11 cellular contexts compared by ENCODE assay signal in the genomic region with DNA sequence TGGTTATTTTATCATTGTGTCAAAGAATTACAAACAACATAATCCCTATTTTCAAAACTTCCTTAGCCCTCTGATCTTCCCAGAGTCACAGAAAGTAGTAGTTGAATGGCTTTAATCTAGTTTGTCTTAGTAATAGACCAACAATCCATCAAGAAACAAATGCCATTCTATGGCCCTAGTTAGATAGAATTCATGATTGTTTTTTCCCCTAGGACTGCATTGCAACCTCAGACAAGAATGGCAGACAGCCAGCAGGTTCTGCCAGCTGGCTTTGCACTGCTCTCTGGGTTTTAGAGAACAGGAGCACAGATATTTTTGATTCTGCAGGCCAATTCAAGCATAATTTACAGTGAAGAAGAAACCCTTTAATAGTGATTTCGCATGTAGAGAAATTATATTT. TPM values are rescaled to one million over a fixed set of nuclear protein-coding genes. Genes with fewer than 3 reads are reported as not detected.
DNase-seq lines count a peak whose midpoint lies in the region; ATAC-seq and TF ChIP-seq lines count a peak whose summit lies in the region.
"Had no signal": no experiment of that assay in that cellular context is flagged by ENCODE, and none has a peak within 500 bp of the region (broad histone marks: within the 10 kb centered on the region; RNA-seq: fewer than 3 reads in every experiment).

No MANE protein-coding gene starts in this region.

- intact Hi-C loops in sciatic nerve (cut with DNase I) = no loop called here

- ATAC-seq in sciatic nerve = peak; percentile 41
- ATAC-seq in HG02763 (IDR thresholded peaks at IDR 0.05; ENCODE audit: unreplicated experiment) = no peak
- ATAC-seq: foreskin keratinocyte had no signal

- H3K4me3 ChIP-seq in fibroblast of mammary gland (ENCODE audit: control insufficient read depth, low read depth, low read length) = no peak overlapping the region
- H3K4me3 ChIP-seq: Peyer's patch had no signal

- peak; percentile 79 for DNase-seq in LHCN-M2 (ENCODE audit: low read depth)
- peak; percentile 38 for DNase-seq in NCI-H226
- peak; percentile 33 for DNase-seq in fibroblast of mammary gland (ENCODE audit: low read depth)
- peak; percentile 60 for DNase-seq in sciatic nerve (ENCODE audit: low spot score)
- no peak for DNase-seq in LoVo (ENCODE audit: low spot score)
- DNase-seq in DMS114 treated with DMSO at 0.1 percent for 48 hours (lab: John Stamatoyannopoulos, UW; ENCODE audit: unreplicated experiment) = no peak
- DNase-seq: foreskin keratinocyte, GF-D8, mesendoderm, Peyer's patch had no signal

- no peak for TF ChIP-seq CTCF in fibroblast of mammary gland (conservative IDR thresholded peaks at IDR 0.05; ENCODE audit: control insufficient read depth, insufficient read depth, low read depth, low read length)

RNA-seq across cellular contexts. Expression of a gene that starts 33.8 kb away (rescaled TPM):
- total RNA-seq in LHCN-M2 (2014; rRNA removed) (31.4 and 61.0 TPM in 2 replicates), sciatic nerve (9.0 TPM)
- 11.1 TPM for polyA plus RNA-seq in LHCN-M2 (2012)

Comparison
In these comparisons a context has a peak if more than half of its experiments do, and no peak if none do; other contexts are left out.
1. DNase-seq: peak in LHCN-M2 (single experiment), NCI-H226 (single experiment), fibroblast of mammary gland (single experiment) and sciatic nerve (single experiment); none in LoVo (single experiment) and DMS114 treated with DMSO at 0.1 percent for 48 hours (single experiment).